Comparison of ENCODE assay signal across 9 cellular contexts in genomic region chr1:106378261-106378660, GRCh38.
"Had no signal": no experiment of that assay in that cellular context is flagged by ENCODE, and none has a peak within 500 bp of the region (broad histone marks: within the 10 kb centered on the region; RNA-seq: fewer than 3 reads in every experiment).

No MANE protein-coding gene starts in this region.

- H3K4me3 ChIP-seq: GM23248, GM23338, HAP-1 had no signal

- DNase-seq: GM23248, GOT3, H7, H9, HCEC 1CT, HFFc6 had no signal

- H2AFZ ChIP-seq: GM23248, GM23338 had no signal

- ATAC-seq: GM23338, HCT116 had no signal

- H3K4me2 ChIP-seq: GM23338 had no signal

- H3K4me1 ChIP-seq: HAP-1 had no signal

- H3K9me3 ChIP-seq: HAP-1 had no signal

- H3K27ac ChIP-seq: GM23248 had no signal

- H3K36me3 ChIP-seq: HAP-1 had no signal

- H3K9ac ChIP-seq: GM23248 had no signal
